Comparison of ENCODE assay signal across 1 cellular context in genomic region chr7:25385731-25386136, GRCh38.
TF ChIP-seq lines count a peak whose summit lies in the region.

No MANE protein-coding gene starts in this region.

TF ChIP-seq in GM23338, 12 proteins besides CTCF, POLR2A, EP300 and RAD21 (continued from another document):
- TF ChIP-seq REST (IDR thresholded peaks at IDR 0.05; ENCODE audit: unreplicated experiment): no peak
- no peak for TF ChIP-seq STAT1 (IDR thresholded peaks at IDR 0.05; ENCODE audit: unreplicated experiment)
- no peak for TF ChIP-seq EZH2phosphoT487 (IDR thresholded peaks at IDR 0.05; ENCODE audit: unreplicated experiment)
- no peak for TF ChIP-seq ETS1 (IDR thresholded peaks at IDR 0.05)
- no peak for TF ChIP-seq ZNF462 (CRISPR knock-in tag; IDR thresholded peaks at IDR 0.05)
